Comparison of ENCODE assay signal across 16 cellular contexts in genomic region chr11:69711824-69712801, GRCh38. TPM values are rescaled to one million over a fixed set of nuclear protein-coding genes. Genes with fewer than 3 reads are reported as not detected.
DNase-seq lines count a peak whose midpoint lies in the region; ATAC-seq lines count a peak whose summit lies in the region.
"Had no signal": no experiment of that assay in that cellular context is flagged by ENCODE, and none has a peak within 500 bp of the region (broad histone marks: within the 10 kb centered on the region; RNA-seq: fewer than 3 reads in every experiment).

No MANE protein-coding gene starts in this region.

- CTCF ChIA-PET in activated naive CD4-positive, alpha-beta T cell treated with anti-CD3 and anti-CD28 coated beads, Interleukin-2, amount 10 ng/mL, durations not matched to agents 7 days and 5 days (lab: Charles Lee): no interaction called here

- peak; percentile 41 to 61 for ATAC-seq in activated naive CD4-positive, alpha-beta T cell treated with anti-CD3 and anti-CD28 coated beads, Interleukin-2, amount 50 U/mL, for 72 hours
- peak; percentile 48 to 53 for ATAC-seq in stimulated activated naive B cell treated with anti-CD40 and anti-IgM and Interleukin-4, amounts not matched to agents 10 μg/mL and 1 μg/mL and 100 μg/mL, for 72 hours (replicated peaks)
- ATAC-seq in GM21737 (IDR thresholded peaks at IDR 0.05; ENCODE audit: unreplicated experiment): no peak
- ATAC-seq: left ventricle myocardium superior, pancreas had no signal

- peaks cover 7% of the 10 kb centered on the region for H3K9me3 Mint-ChIP-seq in activated naive CD4-positive, alpha-beta T cell treated with anti-CD3 and anti-CD28 coated beads, Interleukin-2, amount 10 ng/mL, durations not matched to agents 7 days and 5 days
- H3K9me3 Mint-ChIP-seq in activated naive CD4-positive, alpha-beta T cell treated with anti-CD3 and anti-CD28 coated beads, Interleukin-2, amount 50 U/mL, for 72 hours: peaks cover 5 to 6% of the 10 kb centered on the region in 2 donors
- H3K9me3 Mint-ChIP-seq in stimulated activated naive B cell treated with anti-CD40 and anti-IgM and Interleukin-4, amounts not matched to agents 10 μg/mL and 1 μg/mL and 100 μg/mL, for 72 hours: peaks cover 5 to 8% of the 10 kb centered on the region in 2 donors
- H3K9me3 Mint-ChIP-seq: dendritic cell treated with granulocyte-macrophage colony-stimulating factor and Interleukin-4, amounts not matched to agents 40 ng/mL and 50 ng/mL, for 4 days had no signal

- H3K27ac Mint-ChIP-seq in activated naive CD4-positive, alpha-beta T cell treated with anti-CD3 and anti-CD28 coated beads, Interleukin-2, amount 10 ng/mL, durations not matched to agents 7 days and 5 days: no peak overlapping the region
- H3K27ac Mint-ChIP-seq in activated naive CD4-positive, alpha-beta T cell treated with anti-CD3 and anti-CD28 coated beads, Interleukin-2, amount 50 U/mL, for 72 hours: peak overlapping the region in 1 of 2 donors; percentile 67
- H3K27ac Mint-ChIP-seq in stimulated activated naive B cell treated with anti-CD40 and anti-IgM and Interleukin-4, amounts not matched to agents 10 μg/mL and 1 μg/mL and 100 μg/mL, for 72 hours: peak overlapping the region; percentile 71
- H3K27ac Mint-ChIP-seq: dendritic cell treated with granulocyte-macrophage colony-stimulating factor and Interleukin-4, amounts not matched to agents 40 ng/mL and 50 ng/mL, for 4 days had no signal

- DNase-seq in activated naive CD4-positive, alpha-beta T cell treated with anti-CD3 and anti-CD28 coated beads, Interleukin-2, amount 10 ng/mL, durations not matched to agents 7 days and 5 days: peak; percentile 62
- DNase-seq in activated naive CD4-positive, alpha-beta T cell treated with anti-CD3 and anti-CD28 coated beads, Interleukin-2, amount 50 U/mL, for 16 hours: no peak
- DNase-seq in NOMO-1 (lab: John Stamatoyannopoulos, UW; ENCODE audit: unreplicated experiment in 2 of 2): peak; percentile 37 to 66
- DNase-seq in activated naive CD4-positive, alpha-beta T cell treated with anti-CD3 and anti-CD28 coated beads, Interleukin-2, amount 50 U/mL, for 72 hours (ENCODE audit: low spot score in 2 of 2): no peak
- DNase-seq in stimulated activated naive B cell treated with anti-CD40 and anti-IgM and Interleukin-4, amounts not matched to agents 10 μg/mL and 1 μg/mL and 100 μg/mL, for 72 hours: no peak
- no peak for DNase-seq in NCI-H2029 treated with DMSO at 0.1 percent for 48 hours (lab: John Stamatoyannopoulos, UW)
- DNase-seq in NCI-H1048 (lab: John Stamatoyannopoulos, UW): no peak
- DNase-seq: left ventricle myocardium superior, MG63, NCI-H524, pancreas, SW 1271 had no signal

- peaks cover 11% of the 10 kb centered on the region for H3K4me1 Mint-ChIP-seq in activated naive CD4-positive, alpha-beta T cell treated with anti-CD3 and anti-CD28 coated beads, Interleukin-2, amount 10 ng/mL, durations not matched to agents 7 days and 5 days
- H3K4me1 Mint-ChIP-seq in stimulated activated naive B cell treated with anti-CD40 and anti-IgM and Interleukin-4, amounts not matched to agents 10 μg/mL and 1 μg/mL and 100 μg/mL, for 72 hours: peaks cover 9 to 13% of the 10 kb centered on the region in 2 donors

- H3K27me3 Mint-ChIP-seq in activated naive CD4-positive, alpha-beta T cell treated with anti-CD3 and anti-CD28 coated beads, Interleukin-2, amount 10 ng/mL, durations not matched to agents 7 days and 5 days: peaks cover 59% of the 10 kb centered on the region
- H3K27me3 Mint-ChIP-seq in stimulated activated naive B cell treated with anti-CD40 and anti-IgM and Interleukin-4, amounts not matched to agents 10 μg/mL and 1 μg/mL and 100 μg/mL, for 72 hours: peaks cover 31 to 66% of the 10 kb centered on the region in 2 donors

- H3K4me3 Mint-ChIP-seq in activated naive CD4-positive, alpha-beta T cell treated with anti-CD3 and anti-CD28 coated beads, Interleukin-2, amount 10 ng/mL, durations not matched to agents 7 days and 5 days: no peak overlapping the region
- H3K4me3 Mint-ChIP-seq in stimulated activated naive B cell treated with anti-CD40 and anti-IgM and Interleukin-4, amounts not matched to agents 10 μg/mL and 1 μg/mL and 100 μg/mL, for 72 hours: peak overlapping the region; percentile 66 to 78
- H3K4me3 Mint-ChIP-seq: dendritic cell treated with granulocyte-macrophage colony-stimulating factor and Interleukin-4, amounts not matched to agents 40 ng/mL and 50 ng/mL, for 4 days had no signal

- peaks cover 2% of the 10 kb centered on the region for H3K36me3 Mint-ChIP-seq in activated naive CD4-positive, alpha-beta T cell treated with anti-CD3 and anti-CD28 coated beads, Interleukin-2, amount 10 ng/mL, durations not matched to agents 7 days and 5 days
- peaks cover 12 to 17% of the 10 kb centered on the region in 2 donors for H3K36me3 Mint-ChIP-seq in activated naive CD4-positive, alpha-beta T cell treated with anti-CD3 and anti-CD28 coated beads, Interleukin-2, amount 50 U/mL, for 72 hours
- peaks cover 3 to 5% of the 10 kb centered on the region in 2 donors for H3K36me3 Mint-ChIP-seq in stimulated activated naive B cell treated with anti-CD40 and anti-IgM and Interleukin-4, amounts not matched to agents 10 μg/mL and 1 μg/mL and 100 μg/mL, for 72 hours

RNA-seq across cellular contexts. Expression of gene FGF19, which starts 8.3 kb away (rescaled TPM):
- total RNA-seq in activated naive CD4-positive, alpha-beta T cell treated with anti-CD3 and anti-CD28 coated beads, Interleukin-2, amount 50 U/mL, for 72 hours: under 1 TPM in 1 of 2 donors, not detected in 1; 0.11 TPM
- total RNA-seq: frontal cortex, left ventricle myocardium superior, thoracic aorta had no signal

RNA-seq across cellular contexts. Expression of gene LTO1, which starts 37.0 kb away (rescaled TPM):
- 10 to 100 TPM; 19.1 to 21.0 TPM for total RNA-seq in activated naive CD4-positive, alpha-beta T cell treated with anti-CD3 and anti-CD28 coated beads, Interleukin-2, amount 50 U/mL, for 72 hours

Comparison
In these comparisons a context has a peak if more than half of its experiments do, and no peak if none do; other contexts are left out.
1. DNase-seq: peak in activated naive CD4-positive, alpha-beta T cell treated with anti-CD3 and anti-CD28 coated beads, Interleukin-2, amount 10 ng/mL, durations not matched to agents 7 days and 5 days (single experiment) and NOMO-1 (2 of 2); none in activated naive CD4-positive, alpha-beta T cell treated with anti-CD3 and anti-CD28 coated beads, Interleukin-2, amount 50 U/mL, for 16 hours (single experiment), activated naive CD4-positive, alpha-beta T cell treated with anti-CD3 and anti-CD28 coated beads, Interleukin-2, amount 50 U/mL, for 72 hours (0 of 2), stimulated activated naive B cell treated with anti-CD40 and anti-IgM and Interleukin-4, amounts not matched to agents 10 μg/mL and 1 μg/mL and 100 μg/mL, for 72 hours (single experiment), NCI-H2029 treated with DMSO at 0.1 percent for 48 hours (single experiment) and NCI-H1048 (single experiment).